In the genomic region with DNA sequence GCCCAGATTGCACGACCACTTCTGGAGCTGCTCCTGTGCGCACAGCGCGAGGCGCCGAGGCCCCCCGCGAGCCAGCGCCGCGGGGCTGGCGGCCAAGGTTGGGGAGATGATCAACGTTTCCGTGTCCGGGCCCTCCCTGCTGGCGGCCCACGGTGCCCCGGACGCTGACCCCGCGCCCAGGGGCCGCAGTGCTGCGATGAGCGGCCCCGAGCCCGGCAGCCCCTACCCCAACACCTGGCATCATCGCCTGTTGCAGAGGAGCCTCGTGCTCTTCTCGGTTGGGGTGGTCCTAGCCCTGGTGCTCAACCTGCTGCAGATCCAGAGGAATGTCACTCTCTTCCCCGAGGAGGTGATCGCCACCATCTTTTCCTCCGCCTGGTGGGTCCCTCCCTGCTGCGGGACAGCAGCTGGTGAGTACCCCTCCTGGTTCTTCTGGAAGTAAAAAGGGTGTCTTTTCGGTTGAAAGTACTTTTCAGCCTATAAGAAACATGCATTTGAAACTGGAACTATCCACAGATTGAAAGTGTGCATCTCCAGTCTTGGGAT, we compare ENCODE assay signal across 8 cellular contexts. TPM values are rescaled to one million over a fixed set of nuclear protein-coding genes. Genes with fewer than 3 reads are reported as not detected.
DNase-seq lines count a peak whose midpoint lies in the region; TF ChIP-seq lines count a peak whose summit lies in the region.

No MANE protein-coding gene starts in this region.

- no peaks in the 10 kb centered on the region for H3K9me3 ChIP-seq in AG04450 (ENCODE audit: control insufficient read depth, insufficient read depth, low read length)
- no peaks in the 10 kb centered on the region for H3K9me3 ChIP-seq in mesenchymal stem cell (ENCODE audit: control insufficient read depth, low read length)

- POLR2A ChIA-PET in AG04450 (lab: Yijun Ruan, JAX), result interaction anchor here (1.0 to 3.1 kb wide), 2 partner anchors 93 to 295 kb away, joined by 4 to 14 read pairs; partner anchors contain the start of gene PAXIP1

- CTCF ChIA-PET in AG04450 (lab: Charles Lee), result interaction anchor here (1.8 to 7.2 kb wide), 3 partner anchors 46 to 371 kb away, joined by 6 to 48 read pairs (median 8); no protein-coding TSS in a partner anchor

- peak overlapping the region in 1 of 2 experiments; percentile 98 for H2BK12ac ChIP-seq in mesenchymal stem cell (ENCODE audit: low read length in 2 of 2)

- no peak overlapping the region for H2AK5ac ChIP-seq in mesenchymal stem cell (ENCODE audit: low read length, severe bottlenecking)

- DNase-seq in AG04450 (ENCODE audit: low read depth, low spot score) (no peak), GM19238 (ENCODE audit: insufficient read length, low spot score) (peak; percentile 20), NCI-H69 (lab: John Stamatoyannopoulos, UW) (peak; percentile 71), cerebellum (ENCODE audit: low spot score) (peak; percentile 12), mesenchymal stem cell (no peak), NCI-H2107 (lab: John Stamatoyannopoulos, UW) (no peak), ACHN (no peak), kidney tubule cell (ENCODE audit: low spot score) (no peak)

- in situ Hi-C loops in ACHN (cut with HindIII; ENCODE audit: low pct_ligation_motif_present, low pct_unique_long_range_greater_than_20kb, low sequenced_read_pairs), result no loop called here

- H4K8ac ChIP-seq in mesenchymal stem cell (ENCODE audit: low read length), result no peak overlapping the region

- peaks cover 8 to 41% of the 10 kb centered on the region in 2 experiments for H3K36me3 ChIP-seq in mesenchymal stem cell (ENCODE audit: control insufficient read depth in 1 of 2, insufficient read depth in 2 of 2, low read depth in 1 of 2, low read length in 2 of 2)

- H3K4me3 ChIP-seq in AG04450 (ENCODE audit: low read depth, low read length) (peak overlapping the region; percentile 73), mesenchymal stem cell (ENCODE audit: insufficient read depth in 1 of 2, low read depth in 1 of 2, low read length in 2 of 2) (peak overlapping the region; percentile 82 to 99)

- no peak for TF ChIP-seq CTCF in AG04450 (IDR thresholded peaks at IDR 0.05; ENCODE audit: low read depth, low read length)

- peaks cover 27% of the 10 kb centered on the region for H3K4me1 ChIP-seq in mesenchymal stem cell (ENCODE audit: control insufficient read depth, insufficient read depth, low read depth, low read length)

- peak overlapping the region; percentile 99 for H2BK120ac ChIP-seq in mesenchymal stem cell (ENCODE audit: low read depth, low read length)

- no peak overlapping the region for H2AFZ ChIP-seq in mesenchymal stem cell (ENCODE audit: low read depth, low read length)

- H2BK5ac ChIP-seq in mesenchymal stem cell (ENCODE audit: low read depth, low read length, poor library complexity, severe bottlenecking), result no peak overlapping the region

- H3K79me1 ChIP-seq in mesenchymal stem cell (replicated peaks; ENCODE audit: low read length, poor library complexity, severe bottlenecking), result peaks cover 19% of the 10 kb centered on the region

- H3K27ac ChIP-seq in AG04450 (ENCODE audit: low read depth, low read length) (peak overlapping the region; percentile 80), mesenchymal stem cell (ENCODE audit: low read length, poor library complexity, severe bottlenecking) (peak overlapping the region; percentile 8)

- 1% methylated on average over 33 of the region's 34 CpGs for WGBS in mesenchymal stem cell

- peak overlapping the region in 1 of 2 experiments; percentile 98 for H3K14ac ChIP-seq in mesenchymal stem cell (ENCODE audit: low read length in 2 of 2)

- H2BK15ac ChIP-seq in mesenchymal stem cell (ENCODE audit: low read depth, poor library complexity, severe bottlenecking), result peak overlapping the region; percentile 93

- H3K27me3 ChIP-seq in AG04450 (ENCODE audit: control insufficient read depth, insufficient read depth, low read length) (no peaks in the 10 kb centered on the region), mesenchymal stem cell (ENCODE audit: control insufficient read depth in 1 of 2, insufficient read depth in 1 of 2, low read length in 2 of 2) (no peaks in the 10 kb centered on the region)

- H3K23ac ChIP-seq in mesenchymal stem cell (ENCODE audit: low read length in 2 of 2), result peak overlapping the region in 1 of 2 experiments; percentile 66

- peak overlapping the region; percentile 94 for H3K4me2 ChIP-seq in mesenchymal stem cell (ENCODE audit: low read length, poor library complexity, severe bottlenecking)

- H3K9ac ChIP-seq in mesenchymal stem cell (ENCODE audit: low read length), result peak overlapping the region; percentile 95

- H3K18ac ChIP-seq in mesenchymal stem cell (ENCODE audit: low read depth in 1 of 2, low read length in 2 of 2), result peak overlapping the region; percentile 85 to 95

- H4K91ac ChIP-seq in mesenchymal stem cell (ENCODE audit: low read length), result peak overlapping the region; percentile 15

- peak overlapping the region; percentile 85 to 91 for H3K4ac ChIP-seq in mesenchymal stem cell (ENCODE audit: low read depth in 1 of 2, low read length in 2 of 2)

RNA-seq across cellular contexts. Expression of gene INSIG1, which starts 0.7 kb away (rescaled TPM):
- 26.5 and 29.4 TPM in 2 replicates for polyA plus RNA-seq in AG04450 (2011; rRNA removed)
- 22.4 and 24.6 TPM in 2 replicates for polyA minus RNA-seq in AG04450 (2011; rRNA and poly(A)+ RNA removed)
- total RNA-seq in cerebellum, result 42.6 TPM
- 274 TPM for polyA plus RNA-seq in mesenchymal stem cell (2013, experiment 1 of 2)
- 281 TPM for polyA plus RNA-seq in mesenchymal stem cell (2013, experiment 2 of 2)

Comparison
In these comparisons a context has a peak if more than half of its experiments do, and no peak if none do; other contexts are left out.
1. DNase-seq: peak in GM19238 (single experiment), NCI-H69 (single experiment) and cerebellum (single experiment); none in AG04450 (single experiment), mesenchymal stem cell (single experiment), NCI-H2107 (single experiment), ACHN (single experiment) and kidney tubule cell (single experiment).